Comparison of ENCODE assay signal across 8 cellular contexts in the genomic region with DNA sequence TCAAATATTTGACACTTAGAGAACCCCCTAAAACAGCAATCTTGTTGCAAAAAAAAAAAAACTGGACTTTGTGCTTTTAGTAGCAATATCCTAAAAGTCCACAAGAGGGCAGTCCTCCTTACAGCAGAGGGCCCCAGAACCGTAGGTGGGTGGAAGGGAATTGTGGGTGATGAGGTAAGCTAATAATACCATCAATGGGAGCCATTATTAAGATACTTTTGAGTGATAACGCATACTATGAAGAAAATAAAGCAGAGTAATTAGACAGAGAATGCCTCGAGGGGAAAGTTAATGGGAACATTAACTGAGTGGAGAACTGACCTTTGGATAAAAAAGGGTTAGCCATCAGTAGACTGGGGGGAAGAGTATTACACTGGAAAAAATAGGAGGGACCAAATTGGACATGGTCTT.
DNase-seq lines count a peak whose midpoint lies in the region; ATAC-seq, FAIRE-seq and TF ChIP-seq lines count a peak whose summit lies in the region.

No MANE protein-coding gene starts in this region.

- TF ChIP-seq EP300 in HepG2 (IDR thresholded peaks at IDR 0.05; ENCODE audit: low read depth in 2 of 2, low read length in 2 of 2): no peak
- no peak for TF ChIP-seq EP300 in HepG2 (CRISPR knock-in tag; IDR thresholded peaks at IDR 0.05; ENCODE audit: borderline replicate concordance)

- H3K4me3 ChIP-seq in HCT116 (replicated peaks in 1 of 2; ENCODE audit: low read depth in 1 of 2, low read length in 2 of 2) (no peak overlapping the region), HepG2 (replicated peaks in 1 of 3; ENCODE audit: insufficient read depth in 1 of 3, low read depth in 2 of 3, low read length in 3 of 3) (no peak overlapping the region)
- no peak overlapping the region for H3K4me3 ChIP-seq in CD8-positive, alpha-beta memory T cell (ENCODE audit: low read length)

- H3K36me3 Mint-ChIP-seq in brain: no peaks in the 10 kb centered on the region
- no peaks in the 10 kb centered on the region for H3K36me3 Mint-ChIP-seq in CD8-positive, alpha-beta memory T cell

- TF ChIP-seq POLR2A in HCT116 (IDR thresholded peaks at IDR 0.05; ENCODE audit: borderline replicate concordance, extremely low read depth, insufficient read depth, insufficient read length): no peak
- TF ChIP-seq POLR2A in HepG2 (IDR thresholded peaks at IDR 0.05; ENCODE audit: insufficient read depth in 1 of 2, low read depth in 2 of 2, low read length in 2 of 2): no peak

- DNase-seq in stimulated activated CD4-positive, alpha-beta T cell treated with anti-CD3 and anti-CD28 coated beads, Interleukin-15, amount 100 ng/mL, for 24 hours: peak; percentile 5
- no peak for DNase-seq in stimulated activated CD4-positive, alpha-beta T cell treated with anti-CD3 and anti-CD28 coated beads, Interleukin-4, amount 100 ng/mL, for 4 hours
- DNase-seq in HCT116 (ENCODE audit: low read depth, low spot score): peak; percentile 47
- DNase-seq in MV-4-11 (lab: John Stamatoyannopoulos, UW): peak; percentile 1
- DNase-seq in HepG2 (ENCODE audit: low spot score): peak; percentile 53
- DNase-seq in CD8-positive, alpha-beta memory T cell: no peak
- DNase-seq in stimulated activated CD4-positive, alpha-beta T cell treated with anti-CD3 and anti-CD28 coated beads, Interleukin-4, amount 100 ng/mL, for 24 hours: no peak

- POLR2A ChIA-PET in HCT116 (lab: Charles Lee): no interaction called here
- POLR2A ChIA-PET in HepG2 (lab: Yijun Ruan, JAX): interaction anchor here (1.0 to 1.3 kb wide), 2 partner anchors 230 to 232 kb away, joined by 5 to 6 read pairs; a partner anchor contains a TSS
- POLR2A ChIA-PET in CD8-positive, alpha-beta memory T cell (lab: Charles Lee): no interaction called here

- TF ChIP-seq CTCF in HCT116 (IDR thresholded peaks at IDR 0.05 in 2 of 3, conservative IDR thresholded peaks at IDR 0.05 in 1 of 3; ENCODE audit: borderline replicate concordance in 1 of 3, insufficient read depth in 1 of 3, low read depth in 2 of 3, low read length in 2 of 3): peak; percentile 77 to 86 (median 84)
- TF ChIP-seq CTCF in brain (conservative IDR thresholded peaks at IDR 0.05): peak; percentile 61 to 72
- peak; percentile 75 for TF ChIP-seq CTCF in HepG2 (CRISPR knock-in tag; IDR thresholded peaks at IDR 0.05)

- H3K9me3 ChIP-seq in HCT116 (ENCODE audit: control insufficient read depth in 1 of 2, insufficient read depth in 1 of 2, low read depth in 1 of 2, low read length in 2 of 2) (no peaks in the 10 kb centered on the region), HepG2 (ENCODE audit: low read length) (no peaks in the 10 kb centered on the region)
- H3K9me3 ChIP-seq in CD8-positive, alpha-beta memory T cell (ENCODE audit: low read length): no peaks in the 10 kb centered on the region

- no peaks in the 10 kb centered on the region for H3K4me1 ChIP-seq in HCT116 (ENCODE audit: control insufficient read depth in 1 of 2, insufficient read depth in 2 of 2, low read length in 2 of 2)
- H3K4me1 ChIP-seq in HepG2 (ENCODE audit: insufficient read depth, low read length): peaks cover 5% of the 10 kb centered on the region; the same call in 1 of the 2 replicates
- H3K4me1 ChIP-seq in CD8-positive, alpha-beta memory T cell (ENCODE audit: insufficient read depth, low read length): no peaks in the 10 kb centered on the region

- H3K27me3 Mint-ChIP-seq in brain: peaks cover 18% of the 10 kb centered on the region
- no peaks in the 10 kb centered on the region for H3K27me3 Mint-ChIP-seq in CD8-positive, alpha-beta memory T cell

- H3K79me2 ChIP-seq in HCT116 (ENCODE audit: insufficient read depth, low read length): no peaks in the 10 kb centered on the region
- no peaks in the 10 kb centered on the region for H3K79me2 ChIP-seq in HepG2 (ENCODE audit: insufficient read depth, low read length)

- no peak overlapping the region for H3K27ac ChIP-seq in HCT116 (ENCODE audit: low read depth, low read length)
- no peak overlapping the region for H3K27ac ChIP-seq in HepG2 (ENCODE audit: extremely low read length, insufficient read depth, low read length)
- no peak overlapping the region for H3K27ac ChIP-seq in CD8-positive, alpha-beta memory T cell (ENCODE audit: low read depth, low read length)

- in situ Hi-C loops in HepG2 (cut with HindIII; ENCODE audit: extremely low pct_ligation_motif_present, low pct_unique_long_range_greater_than_20kb): loop anchor here (5.0 to 25.0 kb wide), 2 partner anchors 233 to 373 kb away; no protein-coding TSS in a partner anchor

- H3K4me3 Mint-ChIP-seq in brain: no peak overlapping the region
- no peak overlapping the region for H3K4me3 Mint-ChIP-seq in CD8-positive, alpha-beta memory T cell

- peak; percentile 15 for FAIRE-seq in HepG2 (lab: Jason Lieb, UNC)

- intact Hi-C loops in HCT116 (cut with micrococcal nuclease): loop anchor here (1.0 to 2.0 kb wide), 4 partner anchors 232 to 416 kb away; no protein-coding TSS in a partner anchor
- intact Hi-C loops in HepG2 (cut with micrococcal nuclease; ENCODE audit: unreplicated experiment): loop anchor here (1.0 to 10.0 kb wide), 6 partner anchors 110 to 418 kb away; no protein-coding TSS in a partner anchor

- H3K9ac ChIP-seq in HCT116 (ENCODE audit: low read length) (no peak overlapping the region), HepG2 (ENCODE audit: insufficient read depth, low read depth, low read length) (no peak overlapping the region)

- WGBS in HepG2 (ENCODE audit: low lambda C conversion rate): 53% methylated on average over 3 of the region's 3 CpGs

- H3K27me3 ChIP-seq in HCT116 (ENCODE audit: insufficient read depth, low read length): no peaks in the 10 kb centered on the region
- no peaks in the 10 kb centered on the region for H3K27me3 ChIP-seq in HepG2 (ENCODE audit: control insufficient read depth in 1 of 2, insufficient read depth in 2 of 2, low read length in 2 of 2)
- no peaks in the 10 kb centered on the region for H3K27me3 ChIP-seq in CD8-positive, alpha-beta memory T cell (ENCODE audit: insufficient read depth, low read length, poor library complexity, severe bottlenecking)

- no TSS peak for BruUV-seq in HCT116 (replicated peaks; lab: Mats Ljungman, UMichigan)
- no TSS peak for BruUV-seq in HepG2 (replicated peaks; lab: Mats Ljungman, UMichigan)

- H2AFZ ChIP-seq in HCT116 (ENCODE audit: low read depth, low read length, poor library complexity, severe bottlenecking): peak overlapping the region; percentile 96
- H2AFZ ChIP-seq in HepG2 (ENCODE audit: low read length): no peak overlapping the region

- no peak overlapping the region for H3K4me2 ChIP-seq in HCT116 (ENCODE audit: low read length)
- H3K4me2 ChIP-seq in HepG2 (ENCODE audit: low read depth, low read length): no peak overlapping the region

- H3K27ac Mint-ChIP-seq in brain: no peak overlapping the region
- no peak overlapping the region for H3K27ac Mint-ChIP-seq in CD8-positive, alpha-beta memory T cell

- peaks cover 0 to 4% (median 3%) of the 10 kb centered on the region in 5 experiments for H3K9me3 Mint-ChIP-seq in brain
- peaks cover 0 to 2% (median 0%) of the 10 kb centered on the region in 5 donors for H3K9me3 Mint-ChIP-seq in CD8-positive, alpha-beta memory T cell

- no peaks in the 10 kb centered on the region for H4K20me1 ChIP-seq in HCT116 (ENCODE audit: insufficient read depth)
- no peaks in the 10 kb centered on the region for H4K20me1 ChIP-seq in HepG2 (ENCODE audit: insufficient read depth, low read length)

- H3K4me1 Mint-ChIP-seq in brain: no peaks in the 10 kb centered on the region
- H3K4me1 Mint-ChIP-seq in CD8-positive, alpha-beta memory T cell: no peaks in the 10 kb centered on the region

- no peaks in the 10 kb centered on the region for H3K36me3 ChIP-seq in HCT116 (ENCODE audit: control insufficient read depth in 1 of 2, insufficient read depth in 2 of 2, low read length in 2 of 2)
- H3K36me3 ChIP-seq in HepG2 (replicated peaks in 1 of 2; ENCODE audit: control insufficient read depth in 1 of 2, insufficient read depth in 2 of 2, low read length in 2 of 2): no peaks in the 10 kb centered on the region
- no peaks in the 10 kb centered on the region for H3K36me3 ChIP-seq in CD8-positive, alpha-beta memory T cell (ENCODE audit: insufficient read depth, low read length)

- CTCF ChIA-PET in HCT116 (lab: Charles Lee) (interaction anchor here (0.6 to 2.2 kb wide), 8 partner anchors 189 to 615 kb away, joined by 3 to 10 read pairs (median 4); no protein-coding TSS in a partner anchor), HepG2 (lab: Yijun Ruan, JAX; ENCODE audit: low intra/inter-chr PET ratio, low total read pairs) (interaction anchor here (1.1 to 3.1 kb wide), 5 partner anchors 228 to 419 kb away, joined by 3 to 35 read pairs (median 3); a partner anchor contains a TSS)
- CTCF ChIA-PET in CD8-positive, alpha-beta memory T cell (lab: Charles Lee): no interaction called here

- no peaks in the 10 kb centered on the region for H3K9me2 ChIP-seq in HCT116 (ENCODE audit: insufficient read depth)

- RAD21 ChIA-PET in HCT116 (lab: Charles Lee; ENCODE audit: low non-redundant PET in 1 of 2, low total read pairs in 2 of 2, uncharacterized antibody in 2 of 2, unreplicated experiment in 2 of 2): interaction anchor here (0.5 to 0.7 kb wide), 2 partner anchors 269 to 291 kb away, joined by 3 read pairs; no protein-coding TSS in a partner anchor

- ATAC-seq in HCT116: peak; percentile 89
- ATAC-seq in HepG2: peak; percentile 73

- TF ChIP-seq RAD21 in HCT116 (IDR thresholded peaks at IDR 0.05; ENCODE audit: low read depth) (peak; percentile 90), HepG2 (CRISPR knock-in tag; IDR thresholded peaks at IDR 0.05) (peak; percentile 83)

TF ChIP-seq in HCT116, 20 proteins besides CTCF, POLR2A, EP300 and RAD21 (continues in another document):
- no peak for TF ChIP-seq EZH2phosphoT487 (IDR thresholded peaks at IDR 0.05; ENCODE audit: borderline replicate concordance)
- peak; percentile 59; the same call in 1 of the 2 replicates for TF ChIP-seq EGR1 (IDR thresholded peaks at IDR 0.05; ENCODE audit: low read depth)
- no peak for TF ChIP-seq TCF7L2 (IDR thresholded peaks at IDR 0.05; ENCODE audit: borderline replicate concordance, extremely low read depth, insufficient read depth, insufficient read length)
- peak; percentile 86 for TF ChIP-seq CBX3 (IDR thresholded peaks at IDR 0.05; ENCODE audit: low read depth)
- TF ChIP-seq POLR2AphosphoS5 (IDR thresholded peaks at IDR 0.05; ENCODE audit: low read depth, low read length): no peak
- no peak for TF ChIP-seq JUND (IDR thresholded peaks at IDR 0.05)
- TF ChIP-seq CEBPB (IDR thresholded peaks at IDR 0.05; ENCODE audit: low read depth): peak; percentile 42; the same call in 1 of the 2 replicates

TF ChIP-seq in HepG2, 621 proteins besides CTCF, POLR2A, EP300 and RAD21 (continues in another document):
- TF ChIP-seq FOSL2 (CRISPR knock-in tag; IDR thresholded peaks at IDR 0.05) (0 out of 2 replicates have a peak, but pooled peaks have one; percentile 16), ZNF136 (CRISPR knock-in tag; IDR thresholded peaks at IDR 0.05; ENCODE audit: low read depth) (no peak), KMT2B (CRISPR knock-in tag; IDR thresholded peaks at IDR 0.05) (no peak), KDM2A (CRISPR knock-in tag; IDR thresholded peaks at IDR 0.05; ENCODE audit: borderline replicate concordance, low read depth) (no peak), NFYB (CRISPR knock-in tag; IDR thresholded peaks at IDR 0.05) (no peak), ZSCAN29 (CRISPR knock-in tag; conservative IDR thresholded peaks at IDR 0.05) (no peak), DMAP1 (CRISPR knock-in tag; IDR thresholded peaks at IDR 0.05) (no peak)

Comparison
In these comparisons a context has a peak if more than half of its experiments do, and no peak if none do; other contexts are left out.
1. DNase-seq: peak in stimulated activated CD4-positive, alpha-beta T cell treated with anti-CD3 and anti-CD28 coated beads, Interleukin-15, amount 100 ng/mL, for 24 hours (single experiment), HCT116 (single experiment), MV-4-11 (single experiment) and HepG2 (single experiment); none in stimulated activated CD4-positive, alpha-beta T cell treated with anti-CD3 and anti-CD28 coated beads, Interleukin-4, amount 100 ng/mL, for 4 hours (0 of 2), CD8-positive, alpha-beta memory T cell (0 of 5) and stimulated activated CD4-positive, alpha-beta T cell treated with anti-CD3 and anti-CD28 coated beads, Interleukin-4, amount 100 ng/mL, for 24 hours (single experiment).
2. Peak in every context shown above with its lines, with median percentiles within 50 percentile points of each other: CTCF ChIP-seq.